In the genomic region with DNA sequence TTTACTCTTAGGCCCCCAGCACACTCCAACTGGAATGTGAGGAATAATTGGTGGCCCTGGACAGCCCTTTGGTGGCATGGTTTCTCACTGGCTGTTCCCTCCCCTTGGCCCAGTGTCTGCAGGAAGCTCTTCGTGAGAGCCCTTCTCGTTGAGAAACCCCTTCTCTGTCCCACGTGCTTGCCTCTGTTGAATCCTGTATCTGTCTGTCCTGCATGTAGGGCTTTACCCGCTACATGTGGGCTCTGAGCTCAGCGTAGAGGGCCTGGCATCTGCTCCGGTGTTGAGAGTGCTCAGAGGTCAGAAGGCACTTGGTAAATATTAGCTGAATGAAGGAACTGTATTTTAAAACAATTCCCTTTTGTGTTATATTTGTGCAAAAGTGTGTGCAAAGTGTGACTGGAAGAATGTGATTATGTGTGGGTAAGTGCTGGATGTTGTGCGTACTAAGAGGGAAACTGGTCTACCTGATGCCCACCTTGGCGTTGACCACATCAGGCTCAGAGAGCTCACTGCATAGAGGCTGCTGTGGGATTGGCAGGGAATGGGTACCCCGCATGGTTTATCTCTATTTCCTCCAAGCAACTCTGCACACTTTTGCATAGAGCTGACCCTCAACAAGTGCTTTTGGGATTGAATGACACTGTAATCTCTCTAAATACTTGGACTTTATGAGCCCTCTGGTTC, we compare ENCODE assay signal across 26 cellular contexts. TPM values are rescaled to one million over a fixed set of nuclear protein-coding genes. Genes with fewer than 3 reads are reported as not detected.
DNase-seq lines count a peak whose midpoint lies in the region; ATAC-seq, FAIRE-seq and TF ChIP-seq lines count a peak whose summit lies in the region.
"Had no signal": no experiment of that assay in that cellular context is flagged by ENCODE, and none has a peak within 500 bp of the region (broad histone marks: within the 10 kb centered on the region; RNA-seq: fewer than 3 reads in every experiment).

No MANE protein-coding gene starts in this region.

- no peaks in the 10 kb centered on the region for H3K36me3 ChIP-seq in WERI-Rb-1
- no peaks in the 10 kb centered on the region for H3K36me3 ChIP-seq in psoas muscle (ENCODE audit: insufficient read depth in 1 of 2, low read depth in 1 of 2)
- H3K36me3 ChIP-seq: gastroesophageal sphincter, Peyer's patch had no signal

- peak; percentile 37 for DNase-seq in NCI-H82 (lab: John Stamatoyannopoulos, UW)
- DNase-seq in NCI-H82 treated with DMSO at 0.1 percent for 48 hours (lab: John Stamatoyannopoulos, UW; ENCODE audit: unreplicated experiment), result no peak
- no peak for DNase-seq in WERI-Rb-1
- DNase-seq in islet precursor cell, result peak; percentile 43
- DNase-seq in psoas muscle, result no peak
- no peak for DNase-seq in ACHN
- no peak for DNase-seq in activated naive CD4-positive, alpha-beta T cell (lab: John Stamatoyannopoulos, UW)
- DNase-seq in RCC 7860 (ENCODE audit: low spot score), result no peak
- DNase-seq: activated gamma-delta T cell; activated T-cell treated with anti-CD3 and anti-CD28 coated beads, Interleukin-2, amount 50 U/mL, for 24 hours; Caco-2; HCEC 1CT; Kasumi-1; mesendoderm; NCI-H1436; NCI-H2081 treated with DMSO at 0.1 percent for 48 hours; NCI-H2227 treated with DMSO at 0.1 percent for 48 hours; Peyer's patch; SHP77 treated with DMSO at 0.1 percent for 48 hours; stimulated activated CD4-positive, alpha-beta T cell treated with anti-CD3 and anti-CD28 coated beads, Interleukin-4, amount 100 ng/mL, for 4 hours had no signal

- peak overlapping the region; percentile 90 for H3K27ac ChIP-seq in WERI-Rb-1
- peak overlapping the region; percentile 81 for H3K27ac ChIP-seq in psoas muscle
- H3K27ac ChIP-seq: 22Rv1, gastroesophageal sphincter, hepatocyte, neutrophil, Peyer's patch had no signal

- H3K27me3 ChIP-seq in WERI-Rb-1 (ENCODE audit: insufficient read depth, low read depth, severe bottlenecking) (no peaks in the 10 kb centered on the region), psoas muscle (ENCODE audit: insufficient read depth in 3 of 3, low read length in 2 of 3) (no peaks in the 10 kb centered on the region)
- H3K27me3 ChIP-seq: gastroesophageal sphincter, hepatocyte, neutrophil, Peyer's patch had no signal

- 75 to 93% (median 79%) methylated on average over 9 of the region's 9 CpGs for WGBS in psoas muscle, 3 donors

- H3K4me1 ChIP-seq in psoas muscle, result peaks cover 49% of the 10 kb centered on the region
- H3K4me1 ChIP-seq: Caco-2 had no signal

- intact Hi-C loops in psoas muscle (cut with DNase I), result no loop called here

- TF ChIP-seq CTCF in WERI-Rb-1 (IDR thresholded peaks at IDR 0.05; ENCODE audit: low read depth, low read length) (no peak), psoas muscle (IDR thresholded peaks at IDR 0.05) (no peak)

- FAIRE-seq in RCC 7860 (lab: Jason Lieb, UNC), result no peak
- FAIRE-seq: endothelial cell of umbilical vein, GM12892 had no signal

- H3K4me3 ChIP-seq in WERI-Rb-1 (ENCODE audit: low read depth, low read length) (no peak overlapping the region; the same call in none of the 2 replicates), psoas muscle (no peak overlapping the region)
- H3K4me3 ChIP-seq: gastroesophageal sphincter, hepatocyte, Peyer's patch had no signal

- ATAC-seq in psoas muscle, result no peak
- ATAC-seq: gastroesophageal sphincter had no signal

- in situ Hi-C loops in ACHN (cut with HindIII; ENCODE audit: low pct_ligation_motif_present, low pct_unique_long_range_greater_than_20kb, low sequenced_read_pairs), result no loop called here

- no peaks in the 10 kb centered on the region for H3K9me3 ChIP-seq in WERI-Rb-1 (ENCODE audit: severe bottlenecking)
- no peaks in the 10 kb centered on the region for H3K9me3 ChIP-seq in psoas muscle
- H3K9me3 ChIP-seq: Caco-2, gastroesophageal sphincter, neutrophil, Peyer's patch had no signal

RNA-seq across cellular contexts. Expression of a gene that starts 40.0 kb away (rescaled TPM):
- total RNA-seq in psoas muscle, result 10 to 100 TPM in 2 of 4 donors, 1 to 10 TPM in 2; 8.2 to 15.6 (median 11.9) TPM
- 1 to 10 TPM; 2.4 to 8.7 (median 5.4) TPM for polyA plus RNA-seq in psoas muscle

Comparison
In these comparisons a context has a peak if more than half of its experiments do, and no peak if none do; other contexts are left out.
1. DNase-seq: peak in NCI-H82 (single experiment) and islet precursor cell (single experiment); none in NCI-H82 treated with DMSO at 0.1 percent for 48 hours (single experiment), WERI-Rb-1 (single experiment), psoas muscle (0 of 2), ACHN (single experiment), activated naive CD4-positive, alpha-beta T cell (0 of 4) and RCC 7860 (single experiment).